Comparison of ENCODE assay signal across 19 cellular contexts in genomic region chrX:16487620-16488380, GRCh38.
DNase-seq lines count a peak whose midpoint lies in the region; ATAC-seq and TF ChIP-seq lines count a peak whose summit lies in the region.
"Had no signal": no experiment of that assay in that cellular context is flagged by ENCODE, and none has a peak within 500 bp of the region (broad histone marks: within the 10 kb centered on the region; RNA-seq: fewer than 3 reads in every experiment).

No MANE protein-coding gene starts in this region.

- no peak overlapping the region for H3K4me3 Mint-ChIP-seq in chondrocyte (ENCODE audit: unreplicated experiment)

- H3K36me3 ChIP-seq in GM23248 (ENCODE audit: low read depth) (no peaks in the 10 kb centered on the region), RWPE2 (ENCODE audit: low read depth) (no peaks in the 10 kb centered on the region), osteoblast (ENCODE audit: insufficient read depth, low read length) (no peaks in the 10 kb centered on the region), neuronal stem cell (replicated peaks in 1 of 2; ENCODE audit: control insufficient read depth in 2 of 2, insufficient read depth in 2 of 2, low read length in 2 of 2) (no peaks in the 10 kb centered on the region)
- H3K36me3 ChIP-seq: BLaER1 treated with 17β-estradiol and CSF1 and Interleukin-3, amounts not matched to agents 10 nM and 100 nM had no signal

- in situ Hi-C loops in GM23248 (cut with MboI), result no loop called here

- H3K4me3 ChIP-seq in GM23248, result no peak overlapping the region
- H3K4me3 ChIP-seq in RWPE2 (ENCODE audit: severe bottlenecking), result no peak overlapping the region
- no peak overlapping the region for H3K4me3 ChIP-seq in epithelial cell of esophagus (ENCODE audit: low read length)
- no peak overlapping the region for H3K4me3 ChIP-seq in osteoblast (ENCODE audit: insufficient read depth, low read length)
- H3K4me3 ChIP-seq in neuronal stem cell (ENCODE audit: low read length in 2 of 2), result no peak overlapping the region
- H3K4me3 ChIP-seq: BLaER1 treated with 17β-estradiol and CSF1 and Interleukin-3, amounts not matched to agents 10 nM and 100 nM; GM12878; PC-9; SK-N-MC had no signal

- H3K27me3 Mint-ChIP-seq in chondrocyte (ENCODE audit: low read depth), result no peaks in the 10 kb centered on the region

- H2BK5ac ChIP-seq in neuronal stem cell (ENCODE audit: low read length), result no peak overlapping the region

- no peak overlapping the region for H4K91ac ChIP-seq in neuronal stem cell (ENCODE audit: low read depth, low read length, poor library complexity)

- no peak overlapping the region for H4K8ac ChIP-seq in neuronal stem cell (ENCODE audit: low read depth, low read length)

- H3K4ac ChIP-seq in neuronal stem cell (ENCODE audit: low read length), result no peak overlapping the region

- H3K79me2 ChIP-seq in GM23248 (ENCODE audit: insufficient read depth), result no peaks in the 10 kb centered on the region
- no peaks in the 10 kb centered on the region for H3K79me2 ChIP-seq in osteoblast (ENCODE audit: insufficient read depth, low read length)

- no peaks in the 10 kb centered on the region for H3K9me2 ChIP-seq in GM23248 (ENCODE audit: insufficient read depth)

- no peak overlapping the region for H3K27ac Mint-ChIP-seq in chondrocyte (ENCODE audit: unreplicated experiment)

- H3K18ac ChIP-seq in neuronal stem cell (ENCODE audit: low read length), result no peak overlapping the region

- H2AFZ ChIP-seq in GM23248 (no peak overlapping the region), osteoblast (ENCODE audit: low read length) (no peak overlapping the region), neuronal stem cell (ENCODE audit: low read length) (no peak overlapping the region)
- H2AFZ ChIP-seq: PC-9 had no signal

- H3K27ac ChIP-seq in GM23248 (no peak overlapping the region), RWPE2 (ENCODE audit: poor library complexity, severe bottlenecking) (peak overlapping the region; percentile 5), osteoblast (ENCODE audit: low read depth, low read length) (peak overlapping the region; percentile 13), neuronal stem cell (replicated peaks; ENCODE audit: low read length) (no peak overlapping the region)
- H3K27ac ChIP-seq: BLaER1 treated with 17β-estradiol and CSF1 and Interleukin-3, amounts not matched to agents 10 nM and 100 nM; HL-60; PC-9; SK-N-MC had no signal

- H3K9ac ChIP-seq in GM23248 (no peak overlapping the region), neuronal stem cell (ENCODE audit: low read depth, low read length, poor library complexity) (no peak overlapping the region)

- peaks cover 19% of the 10 kb centered on the region for H3K4me1 ChIP-seq in GM23248 (ENCODE audit: insufficient read depth)
- H3K4me1 ChIP-seq in RWPE2 (ENCODE audit: insufficient read depth, poor library complexity, severe bottlenecking), result peaks cover 21% of the 10 kb centered on the region
- H3K4me1 ChIP-seq in osteoblast (ENCODE audit: insufficient read depth, low read length), result peaks cover 9% of the 10 kb centered on the region
- H3K4me1 ChIP-seq in neuronal stem cell (ENCODE audit: control insufficient read depth in 2 of 2, insufficient read depth in 1 of 2, low read depth in 1 of 2, low read length in 2 of 2), result peaks cover 1 to 9% of the 10 kb centered on the region in 2 donors

- peak; percentile 22 for DNase-seq in GM23248
- no peak for DNase-seq in RWPE2 (ENCODE audit: low spot score)
- DNase-seq in epithelial cell of esophagus (ENCODE audit: low read depth), result peak; percentile 52
- DNase-seq in osteoblast (ENCODE audit: insufficient read length, low spot score, missing footprints), result no peak
- no peak for DNase-seq in NCI-H1092 (lab: John Stamatoyannopoulos, UW)
- no peak for DNase-seq in neuronal stem cell (ENCODE audit: low spot score)
- no peak for DNase-seq in chondrocyte (ENCODE audit: low spot score)
- DNase-seq: KG1, NCI-H1048, NCI-H1694, NCI-H2107, NCI-H345, PC-9 had no signal

- H3K9me3 ChIP-seq in GM23248 (ENCODE audit: low read depth) (no peaks in the 10 kb centered on the region), RWPE2 (ENCODE audit: severe bottlenecking) (no peaks in the 10 kb centered on the region), osteoblast (ENCODE audit: low read depth, low read length) (no peaks in the 10 kb centered on the region), neuronal stem cell (replicated peaks in 1 of 2; ENCODE audit: control insufficient read depth in 2 of 2, insufficient read depth in 1 of 2, low read depth in 1 of 2, low read length in 2 of 2) (no peaks in the 10 kb centered on the region)

- H3F3A ChIP-seq in GM23248 (ENCODE audit: insufficient read depth), result peaks cover 14% of the 10 kb centered on the region; the same call in 1 of the 2 replicates

- H3K4me2 ChIP-seq in GM23248 (ENCODE audit: unreplicated experiment) (no peak overlapping the region), osteoblast (ENCODE audit: insufficient read depth, low read length) (no peak overlapping the region), neuronal stem cell (ENCODE audit: insufficient read depth, low read length, poor library complexity, severe bottlenecking) (no peak overlapping the region)
- H3K4me2 ChIP-seq: PC-9 had no signal

- no peak overlapping the region for H2BK12ac ChIP-seq in neuronal stem cell (ENCODE audit: low read length)

- H2BK120ac ChIP-seq in neuronal stem cell (ENCODE audit: low read depth, low read length), result no peak overlapping the region

- H3K36me3 Mint-ChIP-seq in chondrocyte (ENCODE audit: low read depth), result no peaks in the 10 kb centered on the region

- TF ChIP-seq CTCF in RWPE2 (IDR thresholded peaks at IDR 0.05; ENCODE audit: poor library complexity, severe bottlenecking), result no peak
- no peak for TF ChIP-seq CTCF in epithelial cell of esophagus (IDR thresholded peaks at IDR 0.05; ENCODE audit: insufficient read depth, low read depth, low read length, missing control alignments)
- no peak for TF ChIP-seq CTCF in osteoblast (IDR thresholded peaks at IDR 0.05; ENCODE audit: extremely low read depth, low read depth, low read length)
- TF ChIP-seq CTCF in chondrocyte (IDR thresholded peaks at IDR 0.05), result no peak

- no peaks in the 10 kb centered on the region for H3K79me1 ChIP-seq in neuronal stem cell (ENCODE audit: low read depth, low read length)

- no peak for ATAC-seq in RWPE2 (ENCODE audit: low read depth)
- ATAC-seq in GM19035 (IDR thresholded peaks at IDR 0.05; ENCODE audit: unreplicated experiment), result no peak
- ATAC-seq: GM12878, Right ventricle myocardium inferior had no signal

- H3K4me1 Mint-ChIP-seq in chondrocyte (ENCODE audit: low read depth), result peaks cover 43% of the 10 kb centered on the region

- H3K14ac ChIP-seq in neuronal stem cell (ENCODE audit: low read length), result no peak overlapping the region

- no peak overlapping the region for H2BK15ac ChIP-seq in neuronal stem cell (ENCODE audit: low read length)

- peaks cover 4% of the 10 kb centered on the region for H3K9me3 Mint-ChIP-seq in chondrocyte (ENCODE audit: low read depth)

- H2AK5ac ChIP-seq in neuronal stem cell (ENCODE audit: low read depth, low read length), result no peak overlapping the region

- H4K20me1 ChIP-seq in GM23248 (ENCODE audit: insufficient read depth) (no peaks in the 10 kb centered on the region), osteoblast (ENCODE audit: insufficient read depth, low read length) (no peaks in the 10 kb centered on the region)
- H4K20me1 ChIP-seq: BLaER1 treated with 17β-estradiol and CSF1 and Interleukin-3, amounts not matched to agents 10 nM and 100 nM had no signal

- 71 to 74% methylated on average over 2 of the region's 2 CpGs for WGBS in GM23248 (ENCODE audit: low coverage in 1 of 2, low lambda C conversion rate in 2 of 2, missing lambda C conversion rate in 2 of 2), 2 experiments
- no CpG with 5 or more reads among the region's 2 CpGs for WGBS in neuronal stem cell (ENCODE audit: extremely low coverage in 2 of 2, insufficient read length in 2 of 2, insufficient replicate concordance in 1 of 2), 2 donors

- no peak overlapping the region for H3K23ac ChIP-seq in neuronal stem cell (ENCODE audit: low read depth, low read length, poor library complexity)

- H3K27me3 ChIP-seq in GM23248 (replicated peaks; ENCODE audit: insufficient read depth), result no peaks in the 10 kb centered on the region
- no peaks in the 10 kb centered on the region for H3K27me3 ChIP-seq in RWPE2 (ENCODE audit: insufficient read depth, poor library complexity, severe bottlenecking)
- no peaks in the 10 kb centered on the region for H3K27me3 ChIP-seq in osteoblast (ENCODE audit: insufficient read depth, low read length)
- H3K27me3 ChIP-seq in neuronal stem cell (ENCODE audit: control insufficient read depth in 3 of 3, insufficient read depth in 3 of 3, low read depth in 1 of 3, low read length in 3 of 3), result no peaks in the 10 kb centered on the region

Comparison
In these comparisons a context has a peak if more than half of its experiments do, and no peak if none do; other contexts are left out.
1. DNase-seq: peak in GM23248 (single experiment) and epithelial cell of esophagus (single experiment); none in RWPE2 (single experiment), osteoblast (single experiment), NCI-H1092 (single experiment), neuronal stem cell (single experiment) and chondrocyte (single experiment).
2. H3K27ac ChIP-seq: peak in RWPE2 (single experiment) and osteoblast (single experiment); none in GM23248 (single experiment) and neuronal stem cell (single experiment).